ENCODE assay signal across 8 cellular contexts in the genomic region with DNA sequence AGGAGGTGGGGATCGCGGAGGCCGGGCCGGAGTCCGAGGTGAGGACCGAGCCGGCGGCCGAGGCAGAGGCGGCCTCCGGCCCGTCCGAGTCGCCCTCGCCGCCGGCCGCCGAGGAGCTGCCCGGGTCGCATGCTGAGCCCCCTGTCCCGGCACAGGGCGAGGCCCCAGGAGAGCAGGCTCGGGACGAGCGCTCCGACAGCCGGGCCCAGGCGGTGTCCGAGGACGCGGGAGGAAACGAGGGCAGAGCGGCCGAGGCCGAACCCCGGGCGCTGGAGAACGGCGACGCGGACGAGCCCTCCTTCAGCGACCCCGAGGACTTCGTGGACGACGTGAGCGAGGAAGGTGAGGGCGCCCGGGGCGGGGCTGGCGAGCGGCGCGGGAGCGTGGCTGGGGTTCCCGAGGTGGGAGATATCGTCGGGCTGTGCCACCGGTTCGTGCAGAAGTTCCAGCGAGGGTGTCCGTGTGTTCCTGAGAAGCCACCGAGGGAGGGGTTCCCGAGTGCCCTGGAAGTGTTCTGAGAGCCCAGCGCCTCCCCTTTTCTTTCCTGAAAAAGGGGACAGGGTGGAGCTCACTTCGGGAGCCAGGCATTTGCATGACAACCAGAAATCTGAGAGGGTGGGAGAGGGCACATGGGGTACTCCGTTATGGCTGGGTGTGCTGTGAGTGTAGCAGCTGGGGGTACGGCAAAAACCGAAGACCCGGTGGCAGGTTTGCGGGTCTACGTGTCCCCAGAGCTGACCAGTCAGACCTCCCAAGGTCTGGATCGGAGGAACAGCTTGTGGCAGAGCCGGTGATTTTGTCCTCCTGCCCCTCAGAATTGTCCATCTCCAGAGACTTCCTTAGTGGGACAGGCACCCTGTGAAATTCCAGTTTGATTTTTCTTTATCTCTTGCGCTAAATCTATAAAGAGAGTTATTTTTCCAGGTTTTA. TPM values are rescaled to one million over a fixed set of nuclear protein-coding genes. Genes with fewer than 3 reads are reported as not detected.
DNase-seq lines count a peak whose midpoint lies in the region; ATAC-seq and TF ChIP-seq lines count a peak whose summit lies in the region.

No MANE protein-coding gene starts in this region.

- H3K9me3 ChIP-seq in duodenal mucosa (ENCODE audit: control insufficient read depth in 1 of 2, low read length in 2 of 2) (no peaks in the 10 kb centered on the region), muscle layer of duodenum (ENCODE audit: control insufficient read depth in 1 of 2, low read length in 2 of 2) (no peaks in the 10 kb centered on the region), aorta (ENCODE audit: control insufficient read depth, low read length) (no peaks in the 10 kb centered on the region)

- 1% methylated on average over 76 to 77 of the region's 77 CpGs for WGBS in aorta, 2 donors

- no peaks in the 10 kb centered on the region for H3K27me3 ChIP-seq in duodenal mucosa (ENCODE audit: control insufficient read depth in 1 of 2, insufficient read depth in 2 of 2, low read length in 2 of 2)
- H3K27me3 ChIP-seq in muscle layer of duodenum (ENCODE audit: low read depth, low read length), result no peaks in the 10 kb centered on the region
- no peaks in the 10 kb centered on the region for H3K27me3 ChIP-seq in aorta (ENCODE audit: control insufficient read depth in 1 of 2, insufficient read depth in 2 of 2, low read length in 1 of 2)

- intact Hi-C loops in aorta (cut with DNase I), result loop anchor here in 1 of 2 donors (2.0 to 10.0 kb wide), 2 partner anchors 41 to 781 kb away; a partner anchor contains a TSS

- ATAC-seq in HG02943 (IDR thresholded peaks at IDR 0.05; ENCODE audit: low read depth, unreplicated experiment), result peak; percentile 20
- no peak for ATAC-seq in aorta (ENCODE audit: low FRiP score)
- no peak for ATAC-seq in HG02973 (IDR thresholded peaks at IDR 0.05; ENCODE audit: unreplicated experiment)

- no peak overlapping the region for H3K27ac ChIP-seq in duodenal mucosa (ENCODE audit: low read depth, low read length)
- peak overlapping the region; percentile 36 for H3K27ac ChIP-seq in muscle layer of duodenum (ENCODE audit: low read length)
- no peak overlapping the region for H3K27ac ChIP-seq in aorta (ENCODE audit: low read depth in 1 of 2, low read length in 2 of 2)

- H3K36me3 ChIP-seq in duodenal mucosa (ENCODE audit: control insufficient read depth in 1 of 2, insufficient read depth in 2 of 2, low read length in 2 of 2), result peaks cover 8 to 19% of the 10 kb centered on the region in 2 donors
- peaks cover 8 to 18% of the 10 kb centered on the region in 2 donors for H3K36me3 ChIP-seq in muscle layer of duodenum (ENCODE audit: control insufficient read depth in 1 of 2, insufficient read depth in 2 of 2, low read length in 2 of 2)
- H3K36me3 ChIP-seq in aorta (ENCODE audit: control insufficient read depth in 1 of 2, insufficient read depth in 2 of 2, low read length in 1 of 2), result peaks cover 0 to 3% of the 10 kb centered on the region in 2 donors

- peak overlapping the region; percentile 96 for H3K4me3 ChIP-seq in GM12875 (ENCODE audit: low read depth, low read length)
- H3K4me3 ChIP-seq in duodenal mucosa (ENCODE audit: low read depth in 1 of 2, low read length in 2 of 2), result peak overlapping the region; percentile 92 to 96
- H3K4me3 ChIP-seq in muscle layer of duodenum (ENCODE audit: low read depth in 1 of 2, low read length in 2 of 2), result peak overlapping the region; percentile 91 to 99
- H3K4me3 ChIP-seq in aorta (ENCODE audit: low read length in 2 of 2), result peak overlapping the region; percentile 83 to 95

- DNase-seq in SW480 (ENCODE audit: low spot score) (peak; percentile 14), aorta (no peak), mucosa of gallbladder (ENCODE audit: low spot score) (no peak)

- H3K4me1 ChIP-seq in duodenal mucosa (ENCODE audit: control insufficient read depth in 1 of 2, insufficient read depth in 2 of 2, low read length in 2 of 2), result peaks cover 19 to 28% of the 10 kb centered on the region in 2 donors
- H3K4me1 ChIP-seq in muscle layer of duodenum (ENCODE audit: control insufficient read depth in 1 of 2, insufficient read depth in 2 of 2, low read length in 2 of 2), result peaks cover 16 to 45% of the 10 kb centered on the region in 2 donors
- H3K4me1 ChIP-seq in aorta (ENCODE audit: control insufficient read depth in 1 of 2, insufficient read depth in 2 of 2, low read length in 2 of 2), result no peaks in the 10 kb centered on the region

- TF ChIP-seq CTCF in GM12875 (IDR thresholded peaks at IDR 0.05; ENCODE audit: borderline replicate concordance, insufficient read depth, low read depth, low read length), result no peak

- peak overlapping the region; percentile 78 to 85 for H3K9ac ChIP-seq in duodenal mucosa (ENCODE audit: low read depth in 1 of 2, low read length in 2 of 2)

RNA-seq across cellular contexts. Expression of a gene that starts 0.7 kb away (rescaled TPM):
- 10 to 100 TPM; 84.7 to 95.2 TPM for total RNA-seq in aorta
- polyA plus RNA-seq in aorta, result 10 to 100 TPM; 28.7 to 84.7 TPM
- total RNA-seq in mucosa of gallbladder, result 94.7 TPM

RNA-seq across cellular contexts. Expression of a gene that starts 41.1 kb away (rescaled TPM):
- total RNA-seq in aorta (10 to 100 TPM; 25.9 to 26.5 TPM), mucosa of gallbladder (20.5 TPM)
- polyA plus RNA-seq in aorta, result 10 to 100 TPM in 1 of 2 donors, 1 to 10 TPM in 1; 4.1 to 15.8 TPM

RNA-seq across cellular contexts. Expression of a gene that starts 48.1 kb away (rescaled TPM):
- total RNA-seq in aorta (10 to 100 TPM; 19.6 to 31.8 TPM), mucosa of gallbladder (26.8 TPM)
- 10 to 100 TPM in 1 of 2 donors, 1 to 10 TPM in 1; 2.9 to 16.0 TPM for polyA plus RNA-seq in aorta
